Comparison of ENCODE assay signal across 9 cellular contexts in the genomic region with DNA sequence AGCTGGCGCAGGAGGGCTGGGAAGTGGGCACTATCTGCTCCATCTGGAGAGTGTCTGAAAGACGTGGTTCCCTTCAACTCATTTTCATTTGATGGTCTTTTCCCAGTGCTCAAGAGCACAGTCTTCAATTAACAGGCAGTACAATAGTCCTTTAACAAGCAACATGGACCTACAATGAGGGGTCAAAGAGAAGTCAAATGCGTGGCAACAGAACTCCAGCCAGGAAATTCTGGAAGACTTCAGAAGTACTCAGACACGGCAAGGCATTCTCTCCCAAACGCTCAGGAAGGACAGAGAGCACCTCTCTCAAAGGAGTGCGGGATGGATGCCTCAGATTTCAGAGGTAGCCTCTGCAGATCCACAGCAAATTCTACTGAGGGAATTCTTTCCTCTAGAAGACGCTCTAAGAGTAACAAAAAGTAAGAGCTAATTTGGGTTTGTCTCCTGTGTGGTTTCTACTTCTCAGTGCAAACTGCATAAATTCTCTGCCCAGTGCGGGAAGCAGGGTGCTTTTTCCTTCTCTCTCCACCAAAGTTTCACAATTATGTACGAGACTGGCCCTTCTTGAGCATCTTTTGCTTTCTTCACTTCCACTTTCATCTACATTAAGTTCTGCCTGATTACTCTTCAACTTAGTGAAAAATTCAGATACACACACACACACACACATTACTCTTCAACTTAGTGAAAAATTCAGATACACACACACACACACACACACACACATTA. TPM values are rescaled to one million over a fixed set of nuclear protein-coding genes. Genes with fewer than 3 reads are reported as not detected.
DNase-seq lines count a peak whose midpoint lies in the region; ATAC-seq lines count a peak whose summit lies in the region.
"Had no signal": no experiment of that assay in that cellular context is flagged by ENCODE, and none has a peak within 500 bp of the region (broad histone marks: within the 10 kb centered on the region; RNA-seq: fewer than 3 reads in every experiment).

No MANE protein-coding gene starts in this region.

- H3K9me3 Mint-ChIP-seq in stimulated activated memory B cell treated with anti-CD40 and anti-IgM and Interleukin-4, amounts not matched to agents 10 μg/mL and 1 μg/mL and 100 μg/mL, for 72 hours: no peaks in the 10 kb centered on the region
- H3K9me3 Mint-ChIP-seq in activated CD8-positive, alpha-beta T cell treated with anti-CD3 and anti-CD28 coated beads, Interleukin-2, amount 10 ng/mL, durations not matched to agents 7 days and 5 days (ENCODE audit: insufficient read depth): no peaks in the 10 kb centered on the region
- no peaks in the 10 kb centered on the region for H3K9me3 Mint-ChIP-seq in T-helper 2 cell treated with Interferon-gamma antibody and Interleukin-4, amounts not matched to agents 5 μg/mL and 100 μg/mL, for 36 hours

- H3K36me3 Mint-ChIP-seq in stimulated activated memory B cell treated with anti-CD40 and anti-IgM and Interleukin-4, amounts not matched to agents 10 μg/mL and 1 μg/mL and 100 μg/mL, for 72 hours: peaks cover 9% of the 10 kb centered on the region
- H3K36me3 Mint-ChIP-seq in activated CD8-positive, alpha-beta T cell treated with anti-CD3 and anti-CD28 coated beads, Interleukin-2, amount 10 ng/mL, durations not matched to agents 7 days and 5 days (ENCODE audit: low read depth): no peaks in the 10 kb centered on the region
- H3K36me3 Mint-ChIP-seq in T-helper 2 cell treated with Interferon-gamma antibody and Interleukin-4, amounts not matched to agents 5 μg/mL and 100 μg/mL, for 36 hours (ENCODE audit: low read depth): no peaks in the 10 kb centered on the region

- H3K4me3 Mint-ChIP-seq in stimulated activated memory B cell treated with anti-CD40 and anti-IgM and Interleukin-4, amounts not matched to agents 10 μg/mL and 1 μg/mL and 100 μg/mL, for 72 hours: no peak overlapping the region
- no peak overlapping the region for H3K4me3 Mint-ChIP-seq in activated CD8-positive, alpha-beta T cell treated with anti-CD3 and anti-CD28 coated beads, Interleukin-2, amount 10 ng/mL, durations not matched to agents 7 days and 5 days
- no peak overlapping the region for H3K4me3 Mint-ChIP-seq in T-helper 2 cell treated with Interferon-gamma antibody and Interleukin-4, amounts not matched to agents 5 μg/mL and 100 μg/mL, for 36 hours

- no peaks in the 10 kb centered on the region for H3K27me3 Mint-ChIP-seq in stimulated activated memory B cell treated with anti-CD40 and anti-IgM and Interleukin-4, amounts not matched to agents 10 μg/mL and 1 μg/mL and 100 μg/mL, for 72 hours
- peaks cover 18% of the 10 kb centered on the region for H3K27me3 Mint-ChIP-seq in activated CD8-positive, alpha-beta T cell treated with anti-CD3 and anti-CD28 coated beads, Interleukin-2, amount 10 ng/mL, durations not matched to agents 7 days and 5 days (ENCODE audit: low read depth)
- peaks cover 9% of the 10 kb centered on the region for H3K27me3 Mint-ChIP-seq in T-helper 2 cell treated with Interferon-gamma antibody and Interleukin-4, amounts not matched to agents 5 μg/mL and 100 μg/mL, for 36 hours (ENCODE audit: low read depth)

- H3K36me3 ChIP-seq in adipocyte (ENCODE audit: control insufficient read depth, insufficient read depth, low read length, severe bottlenecking): no peaks in the 10 kb centered on the region

- H3K9ac ChIP-seq in adipocyte (ENCODE audit: low read length): no peak overlapping the region

- CTCF ChIA-PET in activated CD8-positive, alpha-beta T cell treated with anti-CD3 and anti-CD28 coated beads, Interleukin-2, amount 10 ng/mL, durations not matched to agents 7 days and 5 days (lab: Charles Lee): no interaction called here

- H3K4me1 ChIP-seq in adipocyte (ENCODE audit: control insufficient read depth, insufficient read depth, low read length): peaks cover 72% of the 10 kb centered on the region

- peak overlapping the region; percentile 48 for H3K27ac Mint-ChIP-seq in stimulated activated memory B cell treated with anti-CD40 and anti-IgM and Interleukin-4, amounts not matched to agents 10 μg/mL and 1 μg/mL and 100 μg/mL, for 72 hours
- no peak overlapping the region for H3K27ac Mint-ChIP-seq in activated CD8-positive, alpha-beta T cell treated with anti-CD3 and anti-CD28 coated beads, Interleukin-2, amount 10 ng/mL, durations not matched to agents 7 days and 5 days
- H3K27ac Mint-ChIP-seq in T-helper 2 cell treated with Interferon-gamma antibody and Interleukin-4, amounts not matched to agents 5 μg/mL and 100 μg/mL, for 36 hours: no peak overlapping the region

- H3K27me3 ChIP-seq in adipocyte (replicated peaks; ENCODE audit: control insufficient read depth, insufficient read depth, low read length): no peaks in the 10 kb centered on the region

- peak overlapping the region; percentile 33 for H3K4me3 ChIP-seq in adipocyte (ENCODE audit: low read length)

- peaks cover 24% of the 10 kb centered on the region for H3K4me1 Mint-ChIP-seq in stimulated activated memory B cell treated with anti-CD40 and anti-IgM and Interleukin-4, amounts not matched to agents 10 μg/mL and 1 μg/mL and 100 μg/mL, for 72 hours
- no peaks in the 10 kb centered on the region for H3K4me1 Mint-ChIP-seq in activated CD8-positive, alpha-beta T cell treated with anti-CD3 and anti-CD28 coated beads, Interleukin-2, amount 10 ng/mL, durations not matched to agents 7 days and 5 days (ENCODE audit: low read depth)
- no peaks in the 10 kb centered on the region for H3K4me1 Mint-ChIP-seq in T-helper 2 cell treated with Interferon-gamma antibody and Interleukin-4, amounts not matched to agents 5 μg/mL and 100 μg/mL, for 36 hours (ENCODE audit: low read depth)

- DNase-seq in adipocyte (ENCODE audit: low read depth): no peak
- DNase-seq in activated CD8-positive, alpha-beta T cell treated with anti-CD3 and anti-CD28 coated beads, Interleukin-2, amount 10 ng/mL, durations not matched to agents 7 days and 5 days: no peak
- DNase-seq in COR-L47 (lab: John Stamatoyannopoulos, UW): no peak
- no peak for DNase-seq in T-helper 2 cell treated with Interferon-gamma antibody and Interleukin-4, amounts not matched to agents 5 μg/mL and 100 μg/mL, for 36 hours (ENCODE audit: low spot score)
- no peak for DNase-seq in DMS153 (lab: John Stamatoyannopoulos, UW)
- DNase-seq: activated naive CD4-positive, alpha-beta T cell treated with Interleukin-2 at 50 U/mL for 16 hours had no signal

- ATAC-seq in GM19035 (IDR thresholded peaks at IDR 0.05; ENCODE audit: unreplicated experiment): peak; percentile 79
- peak; percentile 74 for ATAC-seq in HG02938 (IDR thresholded peaks at IDR 0.05; ENCODE audit: unreplicated experiment)
- ATAC-seq in stimulated activated memory B cell treated with anti-CD40 and anti-IgM and Interleukin-4, amounts not matched to agents 10 μg/mL and 1 μg/mL and 100 μg/mL, for 72 hours: peak; percentile 72
- ATAC-seq in activated CD8-positive, alpha-beta T cell treated with anti-CD3 and anti-CD28 coated beads, Interleukin-2, amount 10 ng/mL, durations not matched to agents 7 days and 5 days: no peak

- no peaks in the 10 kb centered on the region for H3K9me3 ChIP-seq in adipocyte (ENCODE audit: control insufficient read depth, low read length)

- POLR2A ChIA-PET in activated CD8-positive, alpha-beta T cell treated with anti-CD3 and anti-CD28 coated beads, Interleukin-2, amount 10 ng/mL, durations not matched to agents 7 days and 5 days (lab: Charles Lee): no interaction called here

RNA-seq across cellular contexts. Expression of gene LHFPL2, which starts 56.4 kb away (rescaled TPM):
- under 1 TPM in 1 of 2 experiments, not detected in 1; 0.34 TPM for total RNA-seq in activated CD8-positive, alpha-beta T cell treated with anti-CD3 and anti-CD28 coated beads, Interleukin-2, amount 10 ng/mL, durations not matched to agents 7 days and 5 days
